In genomic region chr19:16541526-16542044, GRCh38 we compare ENCODE assay signal across 6 cellular contexts. TPM values are rescaled to one million over a fixed set of nuclear protein-coding genes. Genes with fewer than 3 reads are reported as not detected.
DNase-seq lines count a peak whose midpoint lies in the region; ATAC-seq and TF ChIP-seq lines count a peak whose summit lies in the region.

No MANE protein-coding gene starts in this region.

- peak; percentile 2 for ATAC-seq in GM18909 (IDR thresholded peaks at IDR 0.05; ENCODE audit: poor library complexity, unreplicated experiment)
- ATAC-seq in GM21717 (IDR thresholded peaks at IDR 0.05; ENCODE audit: unreplicated experiment) = no peak

- TF ChIP-seq CTCF in OCI-LY1 (IDR thresholded peaks at IDR 0.05; ENCODE audit: low read length) (no peak), fibroblast of mammary gland (conservative IDR thresholded peaks at IDR 0.05; ENCODE audit: control insufficient read depth, insufficient read depth, low read depth, low read length) (no peak), suprapubic skin (IDR thresholded peaks at IDR 0.05) (no peak)

- no peak for TF ChIP-seq EP300 in suprapubic skin (IDR thresholded peaks at IDR 0.05)

- TF ChIP-seq POLR2A in suprapubic skin (IDR thresholded peaks at IDR 0.05) = no peak

- 0% methylated on average over 22 of the region's 29 CpGs for WGBS in suprapubic skin

- H4K20me1 ChIP-seq in OCI-LY1 (ENCODE audit: insufficient read depth, low read length) = no peaks in the 10 kb centered on the region

- DNase-seq in fibroblast of mammary gland (ENCODE audit: low read depth) (peak; percentile 23), suprapubic skin (ENCODE audit: low spot score in 2 of 2) (no peak), ureter (ENCODE audit: low spot score) (no peak)

- H3K4me2 ChIP-seq in OCI-LY1 (ENCODE audit: low read length) = peak overlapping the region; percentile 99

- H3K4me1 ChIP-seq in OCI-LY1 (ENCODE audit: insufficient read depth, low read length, severe bottlenecking) = peaks cover 37% of the 10 kb centered on the region
- H3K4me1 ChIP-seq in suprapubic skin = peaks cover 49% of the 10 kb centered on the region

- peaks cover 43% of the 10 kb centered on the region for H3K36me3 ChIP-seq in OCI-LY1 (ENCODE audit: insufficient read depth, low read length)
- peaks cover 16% of the 10 kb centered on the region for H3K36me3 ChIP-seq in suprapubic skin

- no peaks in the 10 kb centered on the region for H3K27me3 ChIP-seq in OCI-LY1 (ENCODE audit: insufficient read depth, low read length)
- no peaks in the 10 kb centered on the region for H3K27me3 ChIP-seq in suprapubic skin

- 0 out of 2 replicates have a peak, but pooled peaks cover 6% of the 10 kb centered on the region for H3F3A ChIP-seq in OCI-LY1 (ENCODE audit: insufficient read depth, low read length)

- no peak overlapping the region for H2AFZ ChIP-seq in OCI-LY1 (ENCODE audit: low read length)

- H3K9ac ChIP-seq in OCI-LY1 (ENCODE audit: low read length) = peak overlapping the region; percentile 98

- H3K4me3 ChIP-seq in OCI-LY1 (ENCODE audit: low read depth, low read length, poor library complexity, severe bottlenecking) (peak overlapping the region; percentile 98), fibroblast of mammary gland (ENCODE audit: control insufficient read depth, low read depth, low read length) (peak overlapping the region; percentile 93), suprapubic skin (peak overlapping the region; percentile 90)

- H3K27ac ChIP-seq in OCI-LY1 (ENCODE audit: low read depth, low read length, poor library complexity, severe bottlenecking) (peak overlapping the region; percentile 11), suprapubic skin (peak overlapping the region; percentile 91)

- H3K9me3 ChIP-seq in OCI-LY1 (ENCODE audit: low read length) (no peaks in the 10 kb centered on the region), suprapubic skin (no peaks in the 10 kb centered on the region)

- H3K9me2 ChIP-seq in OCI-LY1 (ENCODE audit: low read depth, low read length) = no peaks in the 10 kb centered on the region

- peaks cover 63% of the 10 kb centered on the region for H3K79me2 ChIP-seq in OCI-LY1 (ENCODE audit: insufficient read depth, low read length)

RNA-seq across cellular contexts. Expression of gene CHERP, which starts 0.7 kb away (rescaled TPM):
- total RNA-seq in suprapubic skin = 10 to 100 TPM; 13.3 to 35.6 (median 18.9) TPM
- 56.9 TPM for total RNA-seq in ureter

RNA-seq across cellular contexts. Expression of gene SLC35E1, which starts 30.6 kb away (rescaled TPM):
- total RNA-seq in suprapubic skin (10 to 100 TPM; 49.8 to 64.8 (median 56.3) TPM), ureter (62.3 TPM)

RNA-seq across cellular contexts. Expression of gene C19orf44, which starts 45.4 kb away (rescaled TPM):
- total RNA-seq in suprapubic skin = 1 to 10 TPM; 2.7 to 7.4 (median 6.5) TPM
- 5.2 TPM for total RNA-seq in ureter

RNA-seq across cellular contexts. Expression of gene CALR3, which starts 45.6 kb away (rescaled TPM):
- total RNA-seq in suprapubic skin (not detected), ureter (not detected)
